In genomic region chr9:34544035-34544434, GRCh38 we compare ENCODE assay signal across 35 cellular contexts. TPM values are rescaled to one million over a fixed set of nuclear protein-coding genes. Genes with fewer than 3 reads are reported as not detected.
"Had no signal": no experiment of that assay in that cellular context is flagged by ENCODE, and none has a peak within 500 bp of the region (broad histone marks: within the 10 kb centered on the region; RNA-seq: fewer than 3 reads in every experiment).

No MANE protein-coding gene starts in this region.

- H3K9me3 ChIP-seq: adrenal gland, body of pancreas, breast epithelium had no signal

- H3K9me3 Mint-ChIP-seq: activated B cell treated with CpG ODN at 0.5 μM for 24 hours; activated CD4-positive, alpha-beta memory T cell treated with anti-CD3 and anti-CD28 coated beads for 36 hours; activated CD4-positive, alpha-beta T cell treated with anti-CD3 and anti-CD28 coated beads, Interleukin-2, amount 10 ng/mL, durations not matched to agents 24 days and 14 days; activated CD8-positive, alpha-beta T cell treated with anti-CD3 and anti-CD28 coated beads for 36 hours; activated naive CD4-positive, alpha-beta T cell treated with anti-CD3 and anti-CD28 coated beads for 36 hours; activated naive CD4-positive, alpha-beta T cell treated with anti-CD3 and anti-CD28 coated beads, Interleukin-2, amount 50 U/mL, for 72 hours; activated naive CD8-positive, alpha-beta T cell treated with anti-CD3 and anti-CD28 coated beads for 36 hours; activated T-cell treated with anti-CD3 and anti-CD28 coated beads, Interleukin-2, amount 50 U/mL, for 4 hours; activated T-cell treated with anti-CD3 and anti-CD28 coated beads, Interleukin-2, amount 50 U/mL, for 72 hours; activated T-helper 1 cell treated with anti-CD3 and anti-CD28 coated beads, Interleukin-12 subunit alpha, Interleukin-12 subunit beta, Interleukin-2, Interleukin-4 antibody, amounts not matched to agents 30 ng/mL and 10 ng/mL and 1 ng/mL, durations not matched to agents 14 hours and 24 hours and 36 hours; activated T-helper 17 cell treated with anti-CD3 and anti-CD28 coated beads, Interleukin-2, amount 50 U/mL, for 72 hours; T-helper 1 cell treated with Interleukin-12 subunit alpha and Interleukin-12 subunit beta and Interleukin-4 antibody, amounts not matched to agents 30 μg/mL and 1 μg/mL, for 36 hours; T-helper 2 cell treated with Interferon-gamma antibody and Interleukin-4, amounts not matched to agents 5 μg/mL and 100 μg/mL, for 36 hours had no signal

- H3K36me3 Mint-ChIP-seq: activated CD4-positive, alpha-beta memory T cell treated with anti-CD3 and anti-CD28 coated beads for 36 hours; activated naive CD4-positive, alpha-beta T cell treated with anti-CD3 and anti-CD28 coated beads, Interleukin-2, amount 50 U/mL, for 72 hours; activated naive CD8-positive, alpha-beta T cell treated with anti-CD3 and anti-CD28 coated beads for 36 hours had no signal

- H3K27ac Mint-ChIP-seq: activated B cell treated with CpG ODN at 0.5 μM for 24 hours; activated CD4-positive, alpha-beta memory T cell treated with anti-CD3 and anti-CD28 coated beads for 36 hours; activated CD4-positive, alpha-beta T cell treated with anti-CD3 and anti-CD28 coated beads, Interleukin-2, amount 10 ng/mL, durations not matched to agents 24 days and 14 days; activated CD8-positive, alpha-beta T cell treated with anti-CD3 and anti-CD28 coated beads for 36 hours; activated naive CD4-positive, alpha-beta T cell treated with anti-CD3 and anti-CD28 coated beads for 36 hours; activated naive CD4-positive, alpha-beta T cell treated with anti-CD3 and anti-CD28 coated beads, Interleukin-2, amount 50 U/mL, for 72 hours; activated naive CD8-positive, alpha-beta T cell treated with anti-CD3 and anti-CD28 coated beads for 36 hours; activated T-cell treated with anti-CD3 and anti-CD28 coated beads, Interleukin-2, amount 50 U/mL, for 72 hours; activated T-helper 1 cell treated with anti-CD3 and anti-CD28 coated beads, Interleukin-12 subunit alpha, Interleukin-12 subunit beta, Interleukin-2, Interleukin-4 antibody, amounts not matched to agents 30 ng/mL and 10 ng/mL and 1 ng/mL, durations not matched to agents 14 hours and 24 hours and 36 hours; activated T-helper 17 cell treated with anti-CD3 and anti-CD28 coated beads, Interleukin-2, amount 50 U/mL, for 72 hours; T-helper 1 cell treated with Interleukin-12 subunit alpha and Interleukin-12 subunit beta and Interleukin-4 antibody, amounts not matched to agents 30 μg/mL and 1 μg/mL, for 36 hours; T-helper 2 cell treated with Interferon-gamma antibody and Interleukin-4, amounts not matched to agents 5 μg/mL and 100 μg/mL, for 36 hours had no signal

- DNase-seq: activated B cell treated with CpG ODN at 0.5 μM for 24 hours; activated CD4-positive, alpha-beta memory T cell treated with anti-CD3 and anti-CD28 coated beads for 36 hours; activated CD4-positive, alpha-beta T cell treated with anti-CD3 and anti-CD28 coated beads for 4 hours; activated CD4-positive, alpha-beta T cell treated with anti-CD3 and anti-CD28 coated beads, Interleukin-2, amount 10 ng/mL, durations not matched to agents 24 days and 14 days; activated CD4-positive, alpha-beta T cell treated with anti-CD3 and anti-CD28 coated beads, Interleukin-2, amount 50 U/mL, for 1 hour; activated CD4-positive, alpha-beta T cell treated with anti-CD3 and anti-CD28 coated beads, Interleukin-2, amount 50 U/mL, for 4 hours; activated CD4-positive, CD25-positive, alpha-beta regulatory T cell treated with anti-CD3 and anti-CD28 coated beads, Interleukin-2, amount 50 U/mL, for 72 hours; activated CD8-positive, alpha-beta memory T cell treated with anti-CD3 and anti-CD28 coated beads, Interleukin-2, amount 50 U/mL, for 4 hours; activated CD8-positive, alpha-beta T cell treated with anti-CD3 and anti-CD28 coated beads for 36 hours; activated gamma-delta T cell treated with Interleukin-2 at 50 U/mL for 16 hours; activated naive CD4-positive, alpha-beta T cell; activated naive CD4-positive, alpha-beta T cell treated with anti-CD3 and anti-CD28 coated beads for 36 hours; activated naive CD4-positive, alpha-beta T cell treated with anti-CD3 and anti-CD28 coated beads, Interleukin-2, amount 50 U/mL, for 16 hours; activated naive CD8-positive, alpha-beta T cell treated with anti-CD3 and anti-CD28 coated beads for 36 hours; activated T-cell treated with anti-CD3 and anti-CD28 coated beads for 4 hours; activated T-cell treated with anti-CD3 and anti-CD28 coated beads, Interleukin-2, amount 50 U/mL, for 1 hour; activated T-cell treated with anti-CD3 and anti-CD28 coated beads, Interleukin-2, amount 50 U/mL, for 4 hours; activated T-cell treated with anti-CD3 and anti-CD28 coated beads, Interleukin-2, amount 50 U/mL, for 72 hours; amniotic stem cell; aorta; body of pancreas; brain microvascular endothelial cell; central memory CD4-positive, alpha-beta T cell; T-helper 1 cell; T-helper 2 cell; T-helper 9 cell had no signal

- H3K4me3 ChIP-seq: adrenal gland, body of pancreas, breast epithelium had no signal

- H3K36me3 ChIP-seq: adrenal gland, brain microvascular endothelial cell, breast epithelium had no signal

- H3K27ac ChIP-seq: adrenal gland, body of pancreas, brain microvascular endothelial cell, breast epithelium, VCaP had no signal

- H3K4me3 Mint-ChIP-seq: activated B cell treated with CpG ODN at 0.5 μM for 24 hours; activated CD4-positive, alpha-beta memory T cell treated with anti-CD3 and anti-CD28 coated beads for 36 hours; activated CD4-positive, alpha-beta T cell treated with anti-CD3 and anti-CD28 coated beads, Interleukin-2, amount 10 ng/mL, durations not matched to agents 24 days and 14 days; activated CD8-positive, alpha-beta T cell treated with anti-CD3 and anti-CD28 coated beads for 36 hours; activated naive CD4-positive, alpha-beta T cell treated with anti-CD3 and anti-CD28 coated beads for 36 hours; activated naive CD8-positive, alpha-beta T cell treated with anti-CD3 and anti-CD28 coated beads for 36 hours; activated T-cell treated with anti-CD3 and anti-CD28 coated beads, Interleukin-2, amount 50 U/mL, for 4 hours; activated T-cell treated with anti-CD3 and anti-CD28 coated beads, Interleukin-2, amount 50 U/mL, for 72 hours; activated T-helper 1 cell treated with anti-CD3 and anti-CD28 coated beads, Interleukin-12 subunit alpha, Interleukin-12 subunit beta, Interleukin-2, Interleukin-4 antibody, amounts not matched to agents 30 ng/mL and 10 ng/mL and 1 ng/mL, durations not matched to agents 14 hours and 24 hours and 36 hours; activated T-helper 17 cell treated with anti-CD3 and anti-CD28 coated beads, Interleukin-2, amount 50 U/mL, for 72 hours; T-helper 1 cell treated with Interleukin-12 subunit alpha and Interleukin-12 subunit beta and Interleukin-4 antibody, amounts not matched to agents 30 μg/mL and 1 μg/mL, for 36 hours; T-helper 2 cell treated with Interferon-gamma antibody and Interleukin-4, amounts not matched to agents 5 μg/mL and 100 μg/mL, for 36 hours had no signal

- ATAC-seq: activated CD8-positive, alpha-beta T cell treated with anti-CD3 and anti-CD28 coated beads for 36 hours; activated naive CD4-positive, alpha-beta T cell treated with anti-CD3 and anti-CD28 coated beads, Interleukin-2, amount 50 U/mL, for 72 hours; activated T-cell treated with anti-CD3 and anti-CD28 coated beads, Interleukin-2, amount 50 U/mL, for 4 hours; activated T-cell treated with anti-CD3 and anti-CD28 coated beads, Interleukin-2, amount 50 U/mL, for 72 hours; activated T-helper 17 cell treated with anti-CD3 and anti-CD28 coated beads, Interleukin-2, amount 50 U/mL, for 72 hours; body of pancreas had no signal

- H3K27me3 ChIP-seq: adrenal gland, body of pancreas, breast epithelium had no signal

- H3K4me1 ChIP-seq: adrenal gland, breast epithelium had no signal

- H3K4me1 Mint-ChIP-seq: activated B cell treated with CpG ODN at 0.5 μM for 24 hours; activated CD4-positive, alpha-beta T cell treated with anti-CD3 and anti-CD28 coated beads, Interleukin-2, amount 10 ng/mL, durations not matched to agents 24 days and 14 days; activated naive CD8-positive, alpha-beta T cell treated with anti-CD3 and anti-CD28 coated beads for 36 hours; activated T-helper 17 cell treated with anti-CD3 and anti-CD28 coated beads, Interleukin-2, amount 50 U/mL, for 72 hours had no signal

RNA-seq across cellular contexts. Expression of gene ENHO, which starts 21.2 kb away (rescaled TPM):
- total RNA-seq: activated B cell treated with CpG ODN at 0.5 μM for 24 hours; activated CD4-positive, alpha-beta T cell treated with anti-CD3 and anti-CD28 coated beads, Interleukin-2, amount 10 ng/mL, durations not matched to agents 24 days and 14 days; activated CD8-positive, alpha-beta T cell treated with anti-CD3 and anti-CD28 coated beads for 36 hours; activated T-cell treated with anti-CD3 and anti-CD28 coated beads, Interleukin-2, amount 50 U/mL, for 4 hours; activated T-helper 1 cell treated with anti-CD3 and anti-CD28 coated beads, Interleukin-12 subunit alpha, Interleukin-12 subunit beta, Interleukin-2, Interleukin-4 antibody, amounts not matched to agents 30 ng/mL and 10 ng/mL and 1 ng/mL, durations not matched to agents 14 hours and 24 hours and 36 hours; activated T-helper 17 cell treated with anti-CD3 and anti-CD28 coated beads, Interleukin-2, amount 50 U/mL, for 72 hours; aorta had no signal
- polyA plus RNA-seq: aorta had no signal

RNA-seq across cellular contexts. Expression of gene CNTFR, which starts 45.5 kb away (rescaled TPM):
- total RNA-seq: activated B cell treated with CpG ODN at 0.5 μM for 24 hours; activated CD4-positive, alpha-beta memory T cell treated with anti-CD3 and anti-CD28 coated beads for 36 hours; activated CD4-positive, alpha-beta T cell treated with anti-CD3 and anti-CD28 coated beads, Interleukin-2, amount 10 ng/mL, durations not matched to agents 24 days and 14 days; activated CD8-positive, alpha-beta memory T cell treated with anti-CD3 and anti-CD28 coated beads for 36 hours; activated CD8-positive, alpha-beta T cell treated with anti-CD3 and anti-CD28 coated beads for 36 hours; activated naive CD4-positive, alpha-beta T cell treated with anti-CD3 and anti-CD28 coated beads for 36 hours; activated naive CD8-positive, alpha-beta T cell treated with anti-CD3 and anti-CD28 coated beads for 36 hours; activated T-cell treated with anti-CD3 and anti-CD28 coated beads, Interleukin-2, amount 50 U/mL, for 72 hours; activated T-helper 1 cell treated with anti-CD3 and anti-CD28 coated beads, Interleukin-12 subunit alpha, Interleukin-12 subunit beta, Interleukin-2, Interleukin-4 antibody, amounts not matched to agents 30 ng/mL and 10 ng/mL and 1 ng/mL, durations not matched to agents 14 hours and 24 hours and 36 hours; activated T-helper 17 cell treated with anti-CD3 and anti-CD28 coated beads, Interleukin-2, amount 50 U/mL, for 72 hours had no signal
